Comparison of ENCODE assay signal across 1 cellular context in the genomic region with DNA sequence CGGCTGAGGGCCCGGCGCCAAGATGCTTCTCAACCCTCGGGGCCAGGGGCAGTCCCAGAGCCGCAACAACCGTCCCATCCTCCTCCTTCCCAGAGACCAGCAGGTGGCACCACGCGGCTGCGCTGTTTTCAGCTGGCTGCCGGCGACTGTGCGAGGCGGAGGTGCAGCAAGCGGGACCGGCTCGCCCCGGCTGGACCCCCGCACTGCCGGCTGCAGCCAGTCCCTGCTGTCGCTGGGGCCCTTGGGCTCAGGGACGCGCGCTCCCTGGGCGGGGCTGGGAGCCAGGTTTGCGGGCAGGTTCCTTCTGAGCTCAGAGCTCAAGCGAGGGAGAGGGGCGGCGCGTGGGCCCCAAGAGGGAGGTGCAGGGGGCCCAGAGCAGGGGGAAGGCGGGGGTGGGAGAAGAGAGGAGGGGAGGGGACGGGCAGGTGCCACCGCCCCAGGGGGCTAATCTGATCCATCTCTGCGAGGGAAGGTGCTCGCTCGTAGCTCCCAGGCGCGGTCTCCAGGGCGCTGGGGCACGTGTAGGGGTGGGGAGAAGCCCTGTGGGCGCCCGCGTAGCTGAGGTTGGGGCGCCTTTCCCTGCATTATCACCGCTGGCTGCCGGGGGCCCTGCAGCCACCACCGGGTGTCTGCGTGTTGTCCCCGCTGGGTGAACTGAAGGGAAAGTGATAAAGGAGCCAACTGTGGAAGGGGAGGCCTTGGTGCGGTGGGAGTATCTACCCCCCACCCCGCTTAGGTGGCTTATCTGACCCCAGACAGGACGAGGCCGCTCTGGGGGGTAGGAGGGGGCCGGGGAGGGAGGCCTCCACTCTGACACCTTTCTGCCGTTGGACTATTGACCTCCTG.
TF ChIP-seq lines count a peak whose summit lies in the region.

No MANE protein-coding gene starts in this region.

TF ChIP-seq in HepG2, 621 proteins besides CTCF, POLR2A, EP300 and RAD21 (continues in another document):
- TF ChIP-seq HNRNPL (IDR thresholded peaks at IDR 0.05; ENCODE audit: low read depth, low read length) (0 out of 2 replicates have a peak, but pooled peaks have one; percentile 13), SP5 (CRISPR knock-in tag; IDR thresholded peaks at IDR 0.05; ENCODE audit: borderline replicate concordance, low read depth) (peak; percentile 83), FLYWCH1 (CRISPR knock-in tag; IDR thresholded peaks at IDR 0.05) (no peak), ZNF607 (CRISPR knock-in tag; IDR thresholded peaks at IDR 0.05; ENCODE audit: borderline replicate concordance) (0 out of 2 replicates have a peak, but pooled peaks have one; percentile 45), ZNF549 (CRISPR knock-in tag; IDR thresholded peaks at IDR 0.05) (no peak), KAT7 (CRISPR knock-in tag; IDR thresholded peaks at IDR 0.05; ENCODE audit: borderline replicate concordance) (0 out of 2 replicates have a peak, but pooled peaks have one; percentile 54), ZNF263 (CRISPR knock-in tag; IDR thresholded peaks at IDR 0.05) (peak; percentile 45; the same call in 1 of the 2 replicates), ZBTB3 (CRISPR knock-in tag; IDR thresholded peaks at IDR 0.05; ENCODE audit: borderline replicate concordance, low read depth) (0 out of 2 replicates have a peak, but pooled peaks have one; percentile 4), PAX8 (CRISPR knock-in tag; IDR thresholded peaks at IDR 0.05; ENCODE audit: borderline replicate concordance) (0 out of 2 replicates have a peak, but pooled peaks have one; percentile 43), ZFP36L1 (CRISPR knock-in tag; IDR thresholded peaks at IDR 0.05) (peak; percentile 8; the same call in 1 of the 2 replicates), SPEN (CRISPR knock-in tag; IDR thresholded peaks at IDR 0.05; ENCODE audit: low read depth) (peak; percentile 82; the same call in 1 of the 2 replicates), ZNF615 (CRISPR knock-in tag; IDR thresholded peaks at IDR 0.05; ENCODE audit: borderline replicate concordance) (no peak), CEBPB (IDR thresholded peaks at IDR 0.05; ENCODE audit: borderline replicate concordance, low read depth, low read length) (no peak), ZNF296 (CRISPR knock-in tag; conservative IDR thresholded peaks at IDR 0.05) (no peak), ZNF773 (CRISPR knock-in tag; IDR thresholded peaks at IDR 0.05; ENCODE audit: borderline replicate concordance) (0 out of 2 replicates have a peak, but pooled peaks have one; percentile 37), SIX4 (CRISPR knock-in tag; IDR thresholded peaks at IDR 0.05) (no peak), NFYC (CRISPR knock-in tag; IDR thresholded peaks at IDR 0.05) (no peak), ATF2 (CRISPR knock-in tag; IDR thresholded peaks at IDR 0.05) (peak; percentile 44; the same call in 1 of the 2 replicates), THYN1 (CRISPR knock-in tag; IDR thresholded peaks at IDR 0.05; ENCODE audit: borderline replicate concordance, low read depth) (no peak), ZNF552 (CRISPR knock-in tag; IDR thresholded peaks at IDR 0.05; ENCODE audit: borderline replicate concordance) (peak; percentile 71; the same call in 1 of the 2 replicates), YEATS4 (CRISPR knock-in tag; IDR thresholded peaks at IDR 0.05; ENCODE audit: borderline replicate concordance) (peak; percentile 74; the same call in 1 of the 2 replicates), REL (CRISPR knock-in tag; conservative IDR thresholded peaks at IDR 0.05) (no peak), NFE2L2 (IDR thresholded peaks at IDR 0.05; ENCODE audit: low read length) (no peak), ZNF34 (CRISPR knock-in tag; IDR thresholded peaks at IDR 0.05; ENCODE audit: borderline replicate concordance) (peak; percentile 92), GABPB1 (CRISPR knock-in tag; IDR thresholded peaks at IDR 0.05) (peak; percentile 75; the same call in 1 of the 2 replicates), BRD4 (CRISPR knock-in tag; IDR thresholded peaks at IDR 0.05) (0 out of 2 replicates have a peak, but pooled peaks have one; percentile 14), ZFP90 (CRISPR knock-in tag; IDR thresholded peaks at IDR 0.05; ENCODE audit: borderline replicate concordance) (0 out of 2 replicates have a peak, but pooled peaks have one; percentile 53), KDM3A (CRISPR knock-in tag; IDR thresholded peaks at IDR 0.05; ENCODE audit: low read depth) (peak; percentile 91), DRAP1 (CRISPR knock-in tag; IDR thresholded peaks at IDR 0.05) (peak; percentile 42; the same call in 1 of the 2 replicates), SMAD3 (CRISPR knock-in tag; IDR thresholded peaks at IDR 0.05) (no peak), ATF3 (CRISPR knock-in tag; IDR thresholded peaks at IDR 0.05) (0 out of 2 replicates have a peak, but pooled peaks have one; percentile 40), HNRNPK (IDR thresholded peaks at IDR 0.05; ENCODE audit: low read depth, low read length, poor library complexity, severe bottlenecking) (peak; percentile 93), KLF6 (CRISPR knock-in tag; IDR thresholded peaks at IDR 0.05) (peak; percentile 50; the same call in 1 of the 2 replicates)
- TF ChIP-seq, protein P1, sequence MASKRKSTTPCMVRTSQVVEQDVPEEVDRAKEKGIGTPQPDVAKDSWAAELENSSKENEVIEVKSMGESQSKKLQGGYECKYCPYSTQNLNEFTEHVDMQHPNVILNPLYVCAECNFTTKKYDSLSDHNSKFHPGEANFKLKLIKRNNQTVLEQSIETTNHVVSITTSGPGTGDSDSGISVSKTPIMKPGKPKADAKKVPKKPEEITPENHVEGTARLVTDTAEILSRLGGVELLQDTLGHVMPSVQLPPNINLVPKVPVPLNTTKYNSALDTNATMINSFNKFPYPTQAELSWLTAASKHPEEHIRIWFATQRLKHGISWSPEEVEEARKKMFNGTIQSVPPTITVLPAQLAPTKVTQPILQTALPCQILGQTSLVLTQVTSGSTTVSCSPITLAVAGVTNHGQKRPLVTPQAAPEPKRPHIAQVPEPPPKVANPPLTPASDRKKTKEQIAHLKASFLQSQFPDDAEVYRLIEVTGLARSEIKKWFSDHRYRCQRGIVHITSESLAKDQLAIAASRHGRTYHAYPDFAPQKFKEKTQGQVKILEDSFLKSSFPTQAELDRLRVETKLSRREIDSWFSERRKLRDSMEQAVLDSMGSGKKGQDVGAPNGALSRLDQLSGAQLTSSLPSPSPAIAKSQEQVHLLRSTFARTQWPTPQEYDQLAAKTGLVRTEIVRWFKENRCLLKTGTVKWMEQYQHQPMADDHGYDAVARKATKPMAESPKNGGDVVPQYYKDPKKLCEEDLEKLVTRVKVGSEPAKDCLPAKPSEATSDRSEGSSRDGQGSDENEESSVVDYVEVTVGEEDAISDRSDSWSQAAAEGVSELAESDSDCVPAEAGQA (IDR thresholded peaks at IDR 0.05; ENCODE audit: low read depth) = no peak
- TF ChIP-seq, protein P1 (CRISPR knock-in tag; IDR thresholded peaks at IDR 0.05; ENCODE audit: borderline replicate concordance) = 0 out of 2 replicates have a peak, but pooled peaks have one; percentile 68
- TF ChIP-seq, protein P2, sequence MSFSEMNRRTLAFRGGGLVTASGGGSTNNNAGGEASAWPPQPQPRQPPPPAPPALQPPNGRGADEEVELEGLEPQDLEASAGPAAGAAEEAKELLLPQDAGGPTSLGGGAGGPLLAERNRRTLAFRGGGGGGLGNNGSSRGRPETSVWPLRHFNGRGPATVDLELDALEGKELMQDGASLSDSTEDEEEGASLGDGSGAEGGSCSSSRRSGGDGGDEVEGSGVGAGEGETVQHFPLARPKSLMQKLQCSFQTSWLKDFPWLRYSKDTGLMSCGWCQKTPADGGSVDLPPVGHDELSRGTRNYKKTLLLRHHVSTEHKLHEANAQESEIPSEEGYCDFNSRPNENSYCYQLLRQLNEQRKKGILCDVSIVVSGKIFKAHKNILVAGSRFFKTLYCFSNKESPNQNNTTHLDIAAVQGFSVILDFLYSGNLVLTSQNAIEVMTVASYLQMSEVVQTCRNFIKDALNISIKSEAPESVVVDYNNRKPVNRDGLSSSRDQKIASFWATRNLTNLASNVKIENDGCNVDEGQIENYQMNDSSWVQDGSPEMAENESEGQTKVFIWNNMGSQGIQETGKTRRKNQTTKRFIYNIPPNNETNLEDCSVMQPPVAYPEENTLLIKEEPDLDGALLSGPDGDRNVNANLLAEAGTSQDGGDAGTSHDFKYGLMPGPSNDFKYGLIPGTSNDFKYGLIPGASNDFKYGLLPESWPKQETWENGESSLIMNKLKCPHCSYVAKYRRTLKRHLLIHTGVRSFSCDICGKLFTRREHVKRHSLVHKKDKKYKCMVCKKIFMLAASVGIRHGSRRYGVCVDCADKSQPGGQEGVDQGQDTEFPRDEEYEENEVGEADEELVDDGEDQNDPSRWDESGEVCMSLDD (CRISPR knock-in tag; IDR thresholded peaks at IDR 0.05; ENCODE audit: borderline replicate concordance) = peak; percentile 74; the same call in 1 of the 2 replicates
- TF ChIP-seq, protein P3, sequence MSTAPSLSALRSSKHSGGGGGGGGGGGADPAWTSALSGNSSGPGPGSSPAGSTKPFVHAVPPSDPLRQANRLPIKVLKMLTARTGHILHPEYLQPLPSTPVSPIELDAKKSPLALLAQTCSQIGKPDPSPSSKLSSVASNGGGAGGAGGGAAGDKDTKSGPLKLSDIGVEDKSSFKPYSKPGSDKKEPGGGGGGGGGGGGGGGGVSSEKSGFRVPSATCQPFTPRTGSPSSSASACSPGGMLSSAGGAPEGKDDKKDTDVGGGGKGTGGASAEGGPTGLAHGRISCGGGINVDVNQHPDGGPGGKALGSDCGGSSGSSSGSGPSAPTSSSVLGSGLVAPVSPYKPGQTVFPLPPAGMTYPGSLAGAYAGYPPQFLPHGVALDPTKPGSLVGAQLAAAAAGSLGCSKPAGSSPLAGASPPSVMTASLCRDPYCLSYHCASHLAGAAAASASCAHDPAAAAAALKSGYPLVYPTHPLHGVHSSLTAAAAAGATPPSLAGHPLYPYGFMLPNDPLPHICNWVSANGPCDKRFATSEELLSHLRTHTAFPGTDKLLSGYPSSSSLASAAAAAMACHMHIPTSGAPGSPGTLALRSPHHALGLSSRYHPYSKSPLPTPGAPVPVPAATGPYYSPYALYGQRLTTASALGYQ (CRISPR knock-in tag; IDR thresholded peaks at IDR 0.05) = no peak
- TF ChIP-seq, protein P4, sequence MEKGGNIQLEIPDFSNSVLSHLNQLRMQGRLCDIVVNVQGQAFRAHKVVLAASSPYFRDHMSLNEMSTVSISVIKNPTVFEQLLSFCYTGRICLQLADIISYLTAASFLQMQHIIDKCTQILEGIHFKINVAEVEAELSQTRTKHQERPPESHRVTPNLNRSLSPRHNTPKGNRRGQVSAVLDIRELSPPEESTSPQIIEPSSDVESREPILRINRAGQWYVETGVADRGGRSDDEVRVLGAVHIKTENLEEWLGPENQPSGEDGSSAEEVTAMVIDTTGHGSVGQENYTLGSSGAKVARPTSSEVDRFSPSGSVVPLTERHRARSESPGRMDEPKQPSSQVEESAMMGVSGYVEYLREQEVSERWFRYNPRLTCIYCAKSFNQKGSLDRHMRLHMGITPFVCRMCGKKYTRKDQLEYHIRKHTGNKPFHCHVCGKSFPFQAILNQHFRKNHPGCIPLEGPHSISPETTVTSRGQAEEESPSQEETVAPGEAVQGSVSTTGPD (CRISPR knock-in tag; IDR thresholded peaks at IDR 0.05) = no peak
- TF ChIP-seq, protein P5, sequence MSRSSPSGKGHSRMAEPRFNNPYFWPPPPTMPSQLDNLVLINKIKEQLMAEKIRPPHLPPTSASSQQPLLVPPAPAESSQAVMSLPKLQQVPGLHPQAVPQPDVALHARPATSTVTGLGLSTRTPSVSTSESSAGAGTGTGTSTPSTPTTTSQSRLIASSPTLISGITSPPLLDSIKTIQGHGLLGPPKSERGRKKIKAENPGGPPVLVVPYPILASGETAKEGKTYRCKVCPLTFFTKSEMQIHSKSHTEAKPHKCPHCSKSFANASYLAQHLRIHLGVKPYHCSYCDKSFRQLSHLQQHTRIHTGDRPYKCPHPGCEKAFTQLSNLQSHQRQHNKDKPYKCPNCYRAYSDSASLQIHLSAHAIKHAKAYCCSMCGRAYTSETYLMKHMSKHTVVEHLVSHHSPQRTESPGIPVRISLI (CRISPR knock-in tag; IDR thresholded peaks at IDR 0.05; ENCODE audit: borderline replicate concordance) = peak; percentile 55; the same call in 1 of the 2 replicates
- TF ChIP-seq, protein P6, sequence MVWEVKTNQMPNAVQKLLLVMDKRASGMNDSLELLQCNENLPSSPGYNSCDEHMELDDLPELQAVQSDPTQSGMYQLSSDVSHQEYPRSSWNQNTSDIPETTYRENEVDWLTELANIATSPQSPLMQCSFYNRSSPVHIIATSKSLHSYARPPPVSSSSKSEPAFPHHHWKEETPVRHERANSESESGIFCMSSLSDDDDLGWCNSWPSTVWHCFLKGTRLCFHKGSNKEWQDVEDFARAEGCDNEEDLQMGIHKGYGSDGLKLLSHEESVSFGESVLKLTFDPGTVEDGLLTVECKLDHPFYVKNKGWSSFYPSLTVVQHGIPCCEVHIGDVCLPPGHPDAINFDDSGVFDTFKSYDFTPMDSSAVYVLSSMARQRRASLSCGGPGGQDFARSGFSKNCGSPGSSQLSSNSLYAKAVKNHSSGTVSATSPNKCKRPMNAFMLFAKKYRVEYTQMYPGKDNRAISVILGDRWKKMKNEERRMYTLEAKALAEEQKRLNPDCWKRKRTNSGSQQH (CRISPR knock-in tag; IDR thresholded peaks at IDR 0.05; ENCODE audit: low read depth) = no peak
